25 cellular contexts compared by ENCODE assay signal in genomic region chr9:130175355-130175754, GRCh38. TPM values are rescaled to one million over a fixed set of nuclear protein-coding genes. Genes with fewer than 3 reads are reported as not detected.
A peak's percentile ranks its signal among the peaks of the same experiment; 100 is the strongest.
DNase-seq lines count a peak whose midpoint lies in the region; ATAC-seq and TF ChIP-seq lines count a peak whose summit lies in the region.
"Had no signal": no experiment of that assay in that cellular context is flagged by ENCODE, and none has a peak within 500 bp of the region (broad histone marks: within the 10 kb centered on the region; RNA-seq: fewer than 3 reads in every experiment).

No MANE protein-coding gene starts in this region.

- peak overlapping the region; percentile 48 for H3K27ac Mint-ChIP-seq in nephron progenitor cell
- H3K27ac Mint-ChIP-seq: activated CD8-positive, alpha-beta T cell treated with anti-CD3 and anti-CD28 coated beads for 36 hours; activated naive CD8-positive, alpha-beta T cell; natural killer cell treated with Interleukin-12 subunit alpha and Interleukin-12 subunit beta and Interleukin-15 and Interleukin-18, amount 100 ng/mL, for 72 hours; T-helper 1 cell treated with Interleukin-12 subunit alpha and Interleukin-12 subunit beta and Interleukin-4 antibody, amounts not matched to agents 30 μg/mL and 1 μg/mL, for 36 hours had no signal

- H3K36me3 Mint-ChIP-seq in nephron progenitor cell (ENCODE audit: low read depth), result peaks cover 12% of the 10 kb centered on the region
- H3K36me3 Mint-ChIP-seq: activated naive CD8-positive, alpha-beta T cell; CD8-positive, alpha-beta memory T cell; natural killer cell treated with Interleukin-12 subunit alpha and Interleukin-12 subunit beta and Interleukin-15 and Interleukin-18, amount 100 ng/mL, for 72 hours had no signal

- in situ Hi-C loops in Panc1 (cut with HindIII; ENCODE audit: low pct_unique_long_range_greater_than_20kb, low sequenced_read_pairs), result no loop called here

- H3K4me3 Mint-ChIP-seq in nephron progenitor cell, result no peak overlapping the region
- H3K4me3 Mint-ChIP-seq: activated CD8-positive, alpha-beta T cell treated with anti-CD3 and anti-CD28 coated beads for 36 hours; natural killer cell treated with Interleukin-12 subunit alpha and Interleukin-12 subunit beta and Interleukin-15 and Interleukin-18, amount 100 ng/mL, for 72 hours; T-helper 1 cell treated with Interleukin-12 subunit alpha and Interleukin-12 subunit beta and Interleukin-4 antibody, amounts not matched to agents 30 μg/mL and 1 μg/mL, for 36 hours had no signal

- no peaks in the 10 kb centered on the region; the same call in 1 of the 2 replicates for H3K4me1 ChIP-seq in Panc1 (ENCODE audit: control insufficient read depth, insufficient read depth, low read length)
- H3K4me1 ChIP-seq in tibial artery, result peaks cover 5 to 72% (median 54%) of the 10 kb centered on the region in 4 donors
- H3K4me1 ChIP-seq: parathyroid adenoma, right lobe of liver had no signal

- no peak overlapping the region for H3K27ac ChIP-seq in Panc1 (ENCODE audit: low read length)
- peak overlapping the region; percentile 91 to 93 for H3K27ac ChIP-seq in coronary artery
- peak overlapping the region; percentile 90 to 95 for H3K27ac ChIP-seq in tibial artery
- H3K27ac ChIP-seq: lower lobe of right lung, parathyroid adenoma, right lobe of liver, suprapubic skin had no signal

- peaks cover 5% of the 10 kb centered on the region for H3K27me3 Mint-ChIP-seq in nephron progenitor cell (ENCODE audit: low read depth, poor library complexity)
- H3K27me3 Mint-ChIP-seq: activated naive CD8-positive, alpha-beta T cell; natural killer cell treated with Interleukin-12 subunit alpha and Interleukin-12 subunit beta and Interleukin-15 and Interleukin-18, amount 100 ng/mL, for 72 hours had no signal

- TF ChIP-seq CTCF in Panc1 (IDR thresholded peaks at IDR 0.05), result no peak
- TF ChIP-seq CTCF in coronary artery (IDR thresholded peaks at IDR 0.05), result no peak
- no peak for TF ChIP-seq CTCF in nephron progenitor cell (IDR thresholded peaks at IDR 0.05)
- no peak for TF ChIP-seq CTCF in tibial artery (IDR thresholded peaks at IDR 0.05)

- H3K9me3 Mint-ChIP-seq in nephron progenitor cell, result no peaks in the 10 kb centered on the region
- H3K9me3 Mint-ChIP-seq: activated CD8-positive, alpha-beta T cell treated with anti-CD3 and anti-CD28 coated beads for 36 hours; CD8-positive, alpha-beta memory T cell; natural killer cell treated with Interleukin-12 subunit alpha and Interleukin-12 subunit beta and Interleukin-15 and Interleukin-18, amount 100 ng/mL, for 72 hours; stimulated activated effector memory CD8-positive, alpha-beta T cell treated with anti-CD3 and anti-CD28 coated beads, Interleukin-12 subunit alpha, Interleukin-12 subunit beta, amount 100 ng/mL, for 72 hours; T-helper 1 cell treated with Interleukin-12 subunit alpha and Interleukin-12 subunit beta and Interleukin-4 antibody, amounts not matched to agents 30 μg/mL and 1 μg/mL, for 36 hours had no signal

- peaks cover 30% of the 10 kb centered on the region for H3K4me1 Mint-ChIP-seq in nephron progenitor cell

- ATAC-seq in Panc1 (no peak), HG02938 (IDR thresholded peaks at IDR 0.05; ENCODE audit: unreplicated experiment) (no peak), GM18867 (IDR thresholded peaks at IDR 0.05; ENCODE audit: unreplicated experiment) (no peak)
- ATAC-seq: activated CD8-positive, alpha-beta T cell treated with anti-CD3 and anti-CD28 coated beads for 36 hours; lower lobe of right lung; natural killer cell treated with Interleukin-12 subunit alpha and Interleukin-12 subunit beta and Interleukin-15 and Interleukin-18, amount 100 ng/mL, for 72 hours; stimulated activated effector memory CD8-positive, alpha-beta T cell treated with anti-CD3 and anti-CD28 coated beads, Interleukin-12 subunit alpha, Interleukin-12 subunit beta, amount 100 ng/mL, for 72 hours had no signal

- TSS peak; percentile 73 for BruUV-seq in Panc1 (replicated peaks; lab: Mats Ljungman, UMichigan)

- no peak for DNase-seq in Panc1 (ENCODE audit: low read depth, low spot score)
- DNase-seq in coronary artery (ENCODE audit: low spot score), result no peak
- no peak for DNase-seq in nephron progenitor cell
- no peak for DNase-seq in tibial artery
- DNase-seq in RPMI8226, result no peak
- DNase-seq: ACHN; activated CD8-positive, alpha-beta T cell treated with anti-CD3 and anti-CD28 coated beads for 36 hours; BE2C; CD8-positive, alpha-beta memory T cell; DMS 273 treated with DMSO at 0.1 percent for 48 hours; lower lobe of right lung; NCI-H1092 treated with DMSO at 0.1 percent for 48 hours; NCI-H774; right lobe of liver; SK-N-SH; stimulated activated CD4-positive, alpha-beta T cell treated with anti-CD3 and anti-CD28 coated beads, Interleukin-12 subunit alpha, Interleukin-12 subunit beta, amount 100 ng/mL, for 4 hours; stimulated activated CD4-positive, alpha-beta T cell treated with anti-CD3 and anti-CD28 coated beads, Interleukin-4, amount 100 ng/mL, for 24 hours had no signal

- intact Hi-C loops in Panc1 (cut with micrococcal nuclease; ENCODE audit: unreplicated experiment), result no loop called here
- intact Hi-C loops in tibial artery (cut with DNase I; ENCODE audit: low total_unique reads), result no loop called here

- no peaks in the 10 kb centered on the region for H3K9me3 ChIP-seq in Panc1 (ENCODE audit: control insufficient read depth, insufficient read depth, low read depth, low read length)
- H3K9me3 ChIP-seq in tibial artery, result no peaks in the 10 kb centered on the region
- H3K9me3 ChIP-seq: BE2C, lower lobe of right lung, right lobe of liver, SK-N-SH, suprapubic skin had no signal

- H3K36me3 ChIP-seq in Panc1 (ENCODE audit: control insufficient read depth, insufficient read depth, low read length), result no peaks in the 10 kb centered on the region; the same call in 1 of the 2 replicates
- H3K36me3 ChIP-seq in tibial artery, result no peaks in the 10 kb centered on the region
- H3K36me3 ChIP-seq: lower lobe of right lung, right lobe of liver had no signal

- POLR2A ChIA-PET in Panc1 (lab: Charles Lee), result no interaction called here

- CTCF ChIA-PET in Panc1 (lab: Charles Lee), result no interaction called here

- H3K27me3 ChIP-seq in Panc1 (ENCODE audit: control insufficient read depth, insufficient read depth, low read length) (no peaks in the 10 kb centered on the region), tibial artery (no peaks in the 10 kb centered on the region)
- H3K27me3 ChIP-seq: BE2C, right lobe of liver, suprapubic skin had no signal

- H3K4me3 ChIP-seq in Panc1 (ENCODE audit: low read depth in 2 of 2, low read length in 2 of 2), result no peak overlapping the region
- no peak overlapping the region for H3K4me3 ChIP-seq in coronary artery
- H3K4me3 ChIP-seq in tibial artery, result no peak overlapping the region
- H3K4me3 ChIP-seq: lower lobe of right lung, right lobe of liver, suprapubic skin had no signal

RNA-seq across cellular contexts. Expression of gene NCS1, which starts 3.2 kb away (rescaled TPM):
- total RNA-seq in Panc1 (2021; ENCODE audit: unreplicated experiment), result 31.6 TPM
- 17.2 TPM for polyA plus RNA-seq in Panc1 (2012; ENCODE audit: insufficient read length)
